In genomic region chr1:110005971-110006370, GRCh38 we compare ENCODE assay signal across 16 cellular contexts. TPM values are rescaled to one million over a fixed set of nuclear protein-coding genes. Genes with fewer than 3 reads are reported as not detected.
A peak's percentile ranks its signal among the peaks of the same experiment; 100 is the strongest.
DNase-seq lines count a peak whose midpoint lies in the region; ATAC-seq and TF ChIP-seq lines count a peak whose summit lies in the region.
"Had no signal": no experiment of that assay in that cellular context is flagged by ENCODE, and none has a peak within 500 bp of the region (broad histone marks: within the 10 kb centered on the region; RNA-seq: fewer than 3 reads in every experiment).

No MANE protein-coding gene starts in this region.

- peak; percentile 32 for ATAC-seq in PC-3
- no peak for ATAC-seq in stimulated activated naive CD8-positive, alpha-beta T cell treated with anti-CD3 and anti-CD28 coated beads, Interleukin-15, Interleukin-2, amounts not matched to agents 100 U/mL and 50 U/mL, for 24 hours
- ATAC-seq: activated CD8-positive, alpha-beta T cell treated with anti-CD3 and anti-CD28 coated beads for 36 hours; activated naive CD8-positive, alpha-beta T cell treated with anti-CD3 and anti-CD28 coated beads, Interleukin-2, amount 50 U/mL, for 24 hours had no signal

- H3K27me3 ChIP-seq in PC-3 (ENCODE audit: low read length) (no peaks in the 10 kb centered on the region), sigmoid colon (no peaks in the 10 kb centered on the region)

- H3K4me3 ChIP-seq in PC-3 (ENCODE audit: low read length): no peak overlapping the region
- H3K4me3 ChIP-seq in foreskin fibroblast (ENCODE audit: low read depth in 1 of 2, low read length in 2 of 2): no peak overlapping the region
- H3K4me3 ChIP-seq in sigmoid colon: no peak overlapping the region

- BruUV-seq in PC-3 (replicated peaks; lab: Mats Ljungman, UMichigan): no TSS peak

- TF ChIP-seq CTCF in PC-3 (conservative IDR thresholded peaks at IDR 0.05; ENCODE audit: low read depth, low read length) (no peak), foreskin fibroblast (IDR thresholded peaks at IDR 0.05; ENCODE audit: low read depth, low read length) (no peak), sigmoid colon (IDR thresholded peaks at IDR 0.05) (no peak)

- peaks cover 50% of the 10 kb centered on the region for H3K79me2 ChIP-seq in PC-3 (ENCODE audit: low read length)

- no peaks in the 10 kb centered on the region for H4K20me1 ChIP-seq in PC-3 (ENCODE audit: low read length)

- no peak overlapping the region for H3K9ac ChIP-seq in PC-3 (ENCODE audit: low read length)

- H3K4me1 ChIP-seq in PC-3 (ENCODE audit: insufficient read depth, low read length) (peaks cover 41% of the 10 kb centered on the region), sigmoid colon (peaks cover 0 to 62% (median 52%) of the 10 kb centered on the region in 4 donors)

- peak; percentile 23 for DNase-seq in COLO829 (ENCODE audit: low spot score)
- peak; percentile 19 for DNase-seq in PC-3
- DNase-seq in foreskin fibroblast: peak; percentile 67 to 80
- DNase-seq in sigmoid colon: no peak
- DNase-seq in HT-29 (ENCODE audit: low spot score): no peak
- no peak for DNase-seq in stimulated activated naive CD8-positive, alpha-beta T cell treated with anti-CD3 and anti-CD28 coated beads, Interleukin-15, Interleukin-2, amounts not matched to agents 100 U/mL and 50 U/mL, for 24 hours
- no peak for DNase-seq in COLO668 (lab: John Stamatoyannopoulos, UW; ENCODE audit: unreplicated experiment)
- no peak for DNase-seq in stimulated activated CD4-positive, alpha-beta T cell treated with anti-CD3 and anti-CD28 coated beads, Interleukin-4, amount 100 ng/mL, for 4 hours
- DNase-seq: activated CD8-positive, alpha-beta T cell treated with anti-CD3 and anti-CD28 coated beads for 36 hours; activated naive CD8-positive, alpha-beta T cell treated with anti-CD3 and anti-CD28 coated beads, Interleukin-2, amount 50 U/mL, for 24 hours; CD4-positive, alpha-beta memory T cell; glutamatergic neuron; MV-4-11; RPMI8226; substantia nigra; T-helper 1 cell had no signal

- H3K4me2 ChIP-seq in PC-3 (ENCODE audit: low read length): no peak overlapping the region

- POLR2A ChIA-PET in PC-3 (lab: Charles Lee; ENCODE audit: unreplicated experiment): no interaction called here

- no peak for TF ChIP-seq EP300 in sigmoid colon (IDR thresholded peaks at IDR 0.05)

- CTCF ChIA-PET in PC-3 (lab: Charles Lee): interaction anchor here (0.7 to 0.8 kb wide), 2 partner anchors 21 to 22 kb away, joined by 3 to 8 read pairs; partner anchors contain the start of gene AHCYL1

- no peak overlapping the region for H2AFZ ChIP-seq in PC-3 (ENCODE audit: low read length)

- no peaks in the 10 kb centered on the region for H3K9me2 ChIP-seq in PC-3 (replicated peaks; ENCODE audit: low read length)

- no peak overlapping the region for H3K27ac ChIP-seq in PC-3 (ENCODE audit: low read length)
- H3K27ac ChIP-seq in sigmoid colon: peak overlapping the region; percentile 17 to 83 (median 60)

- no peaks in the 10 kb centered on the region for H3K9me3 ChIP-seq in PC-3 (ENCODE audit: low read length)
- H3K9me3 ChIP-seq in sigmoid colon: no peaks in the 10 kb centered on the region

- TF ChIP-seq POLR2A in sigmoid colon (IDR thresholded peaks at IDR 0.05): no peak

- peaks cover 20% of the 10 kb centered on the region for H3F3A ChIP-seq in PC-3 (ENCODE audit: low read length, unreplicated experiment)

- intact Hi-C loops in PC-3 (cut with micrococcal nuclease) (no loop called here), sigmoid colon (cut with DNase I) (no loop called here)

- peaks cover 7% of the 10 kb centered on the region; the same call in 1 of the 2 replicates for H3K36me3 ChIP-seq in PC-3 (ENCODE audit: low read depth, low read length)
- peaks cover 4 to 21% (median 13%) of the 10 kb centered on the region in 4 donors for H3K36me3 ChIP-seq in sigmoid colon

RNA-seq across cellular contexts. Expression of gene AHCYL1, which starts 21.4 kb away (rescaled TPM):
- total RNA-seq in PC-3 (2014; rRNA removed) (35.8 and 40.9 TPM in 2 replicates), sigmoid colon (10 to 100 TPM; 58.2 to 76.7 (median 73.4) TPM)
- polyA plus RNA-seq in sigmoid colon: 10 to 100 TPM; 42.6 to 57.3 (median 49.1) TPM
- 45.6 and 48.7 TPM in 2 replicates for total RNA-seq in HT-29 (2014; rRNA removed; shearing (Covaris generic))

RNA-seq across cellular contexts. Expression of gene STRIP1, which starts 28.5 kb away (rescaled TPM):
- total RNA-seq in PC-3 (2014; rRNA removed) (41.4 and 44.3 TPM in 2 replicates), sigmoid colon (10 to 100 TPM; 32.8 to 47.8 (median 36.1) TPM)
- polyA plus RNA-seq in sigmoid colon: 10 to 100 TPM in 1 of 3 donors, 1 to 10 TPM in 2; 7.9 to 24.8 (median 9.6) TPM
- total RNA-seq in HT-29 (2014; rRNA removed; shearing (Covaris generic)): 24.1 and 26.8 TPM in 2 replicates

Comparison
In these comparisons a context has a peak if more than half of its experiments do, and no peak if none do; other contexts are left out.
1. DNase-seq: peak in COLO829 (single experiment), PC-3 (single experiment) and foreskin fibroblast (2 of 2); none in sigmoid colon (single experiment), HT-29 (single experiment), stimulated activated naive CD8-positive, alpha-beta T cell treated with anti-CD3 and anti-CD28 coated beads, Interleukin-15, Interleukin-2, amounts not matched to agents 100 U/mL and 50 U/mL, for 24 hours (single experiment), COLO668 (single experiment) and stimulated activated CD4-positive, alpha-beta T cell treated with anti-CD3 and anti-CD28 coated beads, Interleukin-4, amount 100 ng/mL, for 4 hours (0 of 2).